8 cellular contexts compared by ENCODE assay signal in the genomic region with DNA sequence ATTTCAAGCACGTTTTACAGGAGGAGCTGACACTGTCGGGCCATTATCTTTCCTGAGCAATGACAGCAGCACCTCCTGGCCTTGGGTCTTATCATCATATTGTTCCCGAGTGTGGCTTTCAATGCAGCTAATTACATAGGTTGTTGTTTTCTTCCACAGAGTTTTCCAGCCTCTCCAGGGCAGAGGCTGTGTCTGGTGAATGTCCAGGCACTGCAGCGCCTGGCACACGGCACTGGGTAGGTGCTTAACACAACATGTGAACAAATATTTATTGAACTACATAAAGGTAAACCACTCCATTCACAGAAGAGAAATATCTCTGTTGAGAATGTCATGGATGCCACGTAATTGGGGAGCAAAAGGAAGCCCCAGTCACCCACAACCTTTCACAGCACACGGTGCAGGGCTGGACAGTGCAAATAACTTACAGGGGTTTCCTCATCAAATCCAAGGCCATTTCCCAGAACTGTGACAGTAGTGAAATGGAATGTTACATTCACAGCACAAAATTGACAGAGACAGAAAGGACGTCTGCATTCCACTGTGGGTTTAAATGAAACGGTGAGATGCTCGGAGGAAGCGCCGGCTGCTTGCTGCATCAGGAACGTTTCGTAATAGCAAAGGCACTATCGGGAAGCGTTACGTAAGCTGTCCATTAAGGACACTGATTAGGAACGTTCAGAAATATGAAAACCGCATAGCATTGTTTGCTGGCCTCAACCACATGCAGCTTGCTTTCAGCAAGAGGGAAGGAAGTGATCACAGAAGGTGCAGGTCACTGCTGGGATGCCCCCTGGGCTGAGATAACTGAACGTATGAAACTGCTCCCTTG. TPM values are rescaled to one million over a fixed set of nuclear protein-coding genes. Genes with fewer than 3 reads are reported as not detected.
A peak's percentile ranks its signal among the peaks of the same experiment; 100 is the strongest.
DNase-seq lines count a peak whose midpoint lies in the region; FAIRE-seq and TF ChIP-seq lines count a peak whose summit lies in the region.

No MANE protein-coding gene starts in this region.

- peaks cover 16 to 71% (median 37%) of the 10 kb centered on the region in 3 donors for H3K27me3 ChIP-seq in sigmoid colon

- TF ChIP-seq POLR2A in sigmoid colon (IDR thresholded peaks at IDR 0.05) = no peak

- intact Hi-C loops in sigmoid colon (cut with DNase I) = no loop called here

- TF ChIP-seq CTCF in fibroblast of mammary gland (conservative IDR thresholded peaks at IDR 0.05; ENCODE audit: control insufficient read depth, insufficient read depth, low read depth, low read length) (no peak), sigmoid colon (IDR thresholded peaks at IDR 0.05) (no peak), GM20000 (IDR thresholded peaks at IDR 0.05; ENCODE audit: extremely low read depth, missing control alignments) (no peak)

- peaks cover 0 to 10% (median 9%) of the 10 kb centered on the region in 4 donors for H3K4me1 ChIP-seq in sigmoid colon

- H3K36me3 ChIP-seq in sigmoid colon = no peaks in the 10 kb centered on the region

- no peak overlapping the region for H3K27ac Mint-ChIP-seq in T-helper 2 cell treated with Interferon-gamma antibody and Interleukin-4, amounts not matched to agents 5 μg/mL and 100 μg/mL, for 36 hours

- no peaks in the 10 kb centered on the region for H3K36me3 Mint-ChIP-seq in T-helper 2 cell treated with Interferon-gamma antibody and Interleukin-4, amounts not matched to agents 5 μg/mL and 100 μg/mL, for 36 hours (ENCODE audit: low read depth)

- H3K4me3 Mint-ChIP-seq in T-helper 2 cell treated with Interferon-gamma antibody and Interleukin-4, amounts not matched to agents 5 μg/mL and 100 μg/mL, for 36 hours = no peak overlapping the region

- peaks cover 70% of the 10 kb centered on the region for H3K27me3 Mint-ChIP-seq in T-helper 2 cell treated with Interferon-gamma antibody and Interleukin-4, amounts not matched to agents 5 μg/mL and 100 μg/mL, for 36 hours (ENCODE audit: low read depth)

- DNase-seq in GM18507 (ENCODE audit: extremely low spot score, insufficient read length, low read depth) (no peak), RPMI7951 (ENCODE audit: low read depth) (peak; percentile 70), fibroblast of mammary gland (ENCODE audit: low read depth) (peak; percentile 98), sigmoid colon (peak; percentile 69), Ammon's horn (ENCODE audit: low spot score) (no peak), cortex of kidney (lab: John Stamatoyannopoulos, UW) (no peak), GM20000 (ENCODE audit: low spot score) (no peak)
- no peak for DNase-seq in T-helper 2 cell treated with Interferon-gamma antibody and Interleukin-4, amounts not matched to agents 5 μg/mL and 100 μg/mL, for 36 hours (ENCODE audit: low spot score)

- TF ChIP-seq EP300 in sigmoid colon (IDR thresholded peaks at IDR 0.05) = peak in 2 of 4 donors; percentile 57 to 67

- H3K4me1 Mint-ChIP-seq in T-helper 2 cell treated with Interferon-gamma antibody and Interleukin-4, amounts not matched to agents 5 μg/mL and 100 μg/mL, for 36 hours (ENCODE audit: low read depth) = peaks cover 5% of the 10 kb centered on the region

- FAIRE-seq in GM18507 (lab: Jason Lieb, UNC) = peak; percentile 36

- WGBS in sigmoid colon, 2 donors = 28 to 42% methylated on average over 20 of the region's 20 CpGs

- no peak overlapping the region for H3K4me3 ChIP-seq in fibroblast of mammary gland (ENCODE audit: control insufficient read depth, low read depth, low read length)
- no peak overlapping the region for H3K4me3 ChIP-seq in sigmoid colon

- H3K9me3 Mint-ChIP-seq in T-helper 2 cell treated with Interferon-gamma antibody and Interleukin-4, amounts not matched to agents 5 μg/mL and 100 μg/mL, for 36 hours = no peaks in the 10 kb centered on the region

- H3K9me3 ChIP-seq in sigmoid colon = no peaks in the 10 kb centered on the region

- no peak overlapping the region for H3K27ac ChIP-seq in sigmoid colon

RNA-seq across cellular contexts. Expression of gene KCNG2, which starts 6.4 kb away (rescaled TPM):
- total RNA-seq in RPMI7951 (2014; rRNA removed; shearing (Covaris generic)) = not detected in 2 replicates
- under 1 TPM in 1 of 4 donors, not detected in 3; 0.41 TPM for total RNA-seq in sigmoid colon
- polyA plus RNA-seq in sigmoid colon = under 1 TPM in 1 of 3 donors, not detected in 2; 0.15 TPM

Comparison
In these comparisons a context has a peak if more than half of its experiments do, and no peak if none do; other contexts are left out.
1. DNase-seq: peak in RPMI7951 (single experiment), fibroblast of mammary gland (single experiment) and sigmoid colon (single experiment); none in GM18507 (single experiment), Ammon's horn (single experiment), cortex of kidney (single experiment), T-helper 2 cell treated with Interferon-gamma antibody and Interleukin-4, amounts not matched to agents 5 μg/mL and 100 μg/mL, for 36 hours (single experiment) and GM20000 (single experiment).